In genomic region chr16:53756329-53756996, GRCh38 we compare ENCODE assay signal across 11 cellular contexts. TPM values are rescaled to one million over a fixed set of nuclear protein-coding genes. Genes with fewer than 3 reads are reported as not detected.
DNase-seq lines count a peak whose midpoint lies in the region; ATAC-seq and TF ChIP-seq lines count a peak whose summit lies in the region.
"Had no signal": no experiment of that assay in that cellular context is flagged by ENCODE, and none has a peak within 500 bp of the region (broad histone marks: within the 10 kb centered on the region; RNA-seq: fewer than 3 reads in every experiment).

No MANE protein-coding gene starts in this region.

- no peak overlapping the region for H3K4me3 ChIP-seq in LNCaP clone FGC (ENCODE audit: low read depth, low read length)
- H3K4me3 ChIP-seq in liver (ENCODE audit: low read depth in 1 of 3, low read length in 3 of 3): no peak overlapping the region
- H3K4me3 ChIP-seq in gastroesophageal sphincter: no peak overlapping the region
- H3K4me3 ChIP-seq: lower lobe of right lung had no signal

- no peak for ATAC-seq in gastroesophageal sphincter
- ATAC-seq: lower lobe of right lung had no signal

- H3K27ac Mint-ChIP-seq in MCF 10A (ENCODE audit: low read depth, unreplicated experiment): peak overlapping the region; percentile 64

- TF ChIP-seq CTCF in 22Rv1 (IDR thresholded peaks at IDR 0.05): no peak
- TF ChIP-seq CTCF in LNCaP clone FGC (IDR thresholded peaks at IDR 0.05; ENCODE audit: control insufficient read depth, extremely low read depth, insufficient read depth): no peak
- TF ChIP-seq CTCF in MCF 10A (IDR thresholded peaks at IDR 0.05; ENCODE audit: unreplicated experiment): no peak
- no peak for TF ChIP-seq CTCF in liver (IDR thresholded peaks at IDR 0.05; ENCODE audit: low read depth, low read length, missing input control)
- TF ChIP-seq CTCF in gastroesophageal sphincter (IDR thresholded peaks at IDR 0.05): no peak

- peaks cover 6 to 26% (median 7%) of the 10 kb centered on the region in 4 donors for H3K4me1 ChIP-seq in liver (ENCODE audit: control insufficient read depth in 4 of 4, insufficient read depth in 4 of 4, low read length in 3 of 4)
- H3K4me1 ChIP-seq in gastroesophageal sphincter: peaks cover 5 to 43% (median 7%) of the 10 kb centered on the region in 3 donors

- CTCF ChIA-PET in MCF 10A (lab: Yijun Ruan, JAX): interaction anchor here (0.6 to 4.9 kb wide), 6 partner anchors 13 to 1955 kb away, joined by 3 to 27 read pairs (median 5); no protein-coding TSS in a partner anchor

- BruUV-seq in MCF 10A (replicated peaks; lab: Mats Ljungman, UMichigan): no TSS peak

- H3K4me3 Mint-ChIP-seq in MCF 10A (ENCODE audit: unreplicated experiment): no peak overlapping the region

- DNase-seq in LNCaP clone FGC (ENCODE audit: low read depth) (peak; percentile 63), MCF 10A (ENCODE audit: unreplicated experiment) (no peak), DMS114 treated with DMSO at 0.1 percent for 48 hours (lab: John Stamatoyannopoulos, UW; ENCODE audit: unreplicated experiment) (no peak), SK-N-DZ (ENCODE audit: low spot score) (no peak), NCI-H1048 (lab: John Stamatoyannopoulos, UW) (no peak)
- DNase-seq: lower lobe of right lung; NCI-H2029; stimulated activated CD8-positive, alpha-beta memory T cell treated with anti-CD3 and anti-CD28 coated beads, Interleukin-4, amount 100 ng/mL, for 48 hours had no signal

- WGBS in liver: 59% methylated on average over 4 of the region's 4 CpGs
- 44 to 62% methylated on average over 4 of the region's 4 CpGs for WGBS in gastroesophageal sphincter (ENCODE audit: low coverage in 1 of 2), 2 donors

- TF ChIP-seq EP300 in gastroesophageal sphincter (IDR thresholded peaks at IDR 0.05): no peak

- peak overlapping the region in 1 of 2 donors; percentile 38 for H3K9ac ChIP-seq in liver (ENCODE audit: low read depth in 1 of 2, low read length in 2 of 2)

- intact Hi-C loops in MCF 10A (cut with micrococcal nuclease): no loop called here

- no peaks in the 10 kb centered on the region for H3K27me3 Mint-ChIP-seq in MCF 10A (ENCODE audit: insufficient read depth, unreplicated experiment)

- H3K36me3 ChIP-seq in liver (ENCODE audit: control insufficient read depth in 4 of 4, insufficient read depth in 3 of 4, low read depth in 1 of 4, low read length in 3 of 4): no peaks in the 10 kb centered on the region
- no peaks in the 10 kb centered on the region for H3K36me3 ChIP-seq in gastroesophageal sphincter
- H3K36me3 ChIP-seq: lower lobe of right lung had no signal

- H3K9me3 Mint-ChIP-seq in MCF 10A (ENCODE audit: unreplicated experiment): peaks cover 9% of the 10 kb centered on the region

- POLR2A ChIA-PET in MCF 10A (lab: Yijun Ruan, JAX): interaction anchor here (0.6 to 7.5 kb wide), 10 partner anchors 9 to 1632 kb away, joined by 3 to 64 read pairs (median 3); partner anchors contain the start of genes FTO and RPGRIP1L

- no peak for TF ChIP-seq POLR2A in gastroesophageal sphincter (IDR thresholded peaks at IDR 0.05)

- H3K27me3 ChIP-seq in liver (ENCODE audit: control insufficient read depth in 4 of 4, insufficient read depth in 4 of 4, low read length in 3 of 4): no peaks in the 10 kb centered on the region
- no peaks in the 10 kb centered on the region for H3K27me3 ChIP-seq in gastroesophageal sphincter

- H3K9me3 ChIP-seq in liver (ENCODE audit: control insufficient read depth in 4 of 4, low read length in 3 of 4): no peaks in the 10 kb centered on the region
- no peaks in the 10 kb centered on the region for H3K9me3 ChIP-seq in gastroesophageal sphincter
- H3K9me3 ChIP-seq: lower lobe of right lung had no signal

- H3K27ac ChIP-seq in 22Rv1: peak overlapping the region; percentile 94
- no peak overlapping the region for H3K27ac ChIP-seq in liver (ENCODE audit: low read depth in 1 of 2, low read length in 2 of 2)
- no peak overlapping the region for H3K27ac ChIP-seq in gastroesophageal sphincter
- H3K27ac ChIP-seq: lower lobe of right lung had no signal

- peaks cover 32% of the 10 kb centered on the region for H3K4me1 Mint-ChIP-seq in MCF 10A (ENCODE audit: insufficient read depth, unreplicated experiment)

- H3K36me3 Mint-ChIP-seq in MCF 10A (ENCODE audit: insufficient read depth, unreplicated experiment): peaks cover 15% of the 10 kb centered on the region

- no peak for TF ChIP-seq RAD21 in liver (IDR thresholded peaks at IDR 0.05)

TF ChIP-seq in liver, 16 proteins besides CTCF, POLR2A, EP300 and RAD21:
- TF ChIP-seq RXRA (IDR thresholded peaks at IDR 0.05): no peak
- TF ChIP-seq, protein P1, sequence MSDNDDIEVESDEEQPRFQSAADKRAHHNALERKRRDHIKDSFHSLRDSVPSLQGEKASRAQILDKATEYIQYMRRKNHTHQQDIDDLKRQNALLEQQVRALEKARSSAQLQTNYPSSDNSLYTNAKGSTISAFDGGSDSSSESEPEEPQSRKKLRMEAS (IDR thresholded peaks at IDR 0.05): peak; percentile 10
- TF ChIP-seq SP1 (IDR thresholded peaks at IDR 0.05): peak; percentile 10
- no peak for TF ChIP-seq HNF4G (IDR thresholded peaks at IDR 0.05)
- TF ChIP-seq FOXA2 (IDR thresholded peaks at IDR 0.05): peak; percentile 74
- TF ChIP-seq JUND (IDR thresholded peaks at IDR 0.05): peak in 1 of 2 donors; percentile 22
- TF ChIP-seq HNF4A (conservative IDR thresholded peaks at IDR 0.05): peak; percentile 17 to 53
- no peak for TF ChIP-seq EGR1 (IDR thresholded peaks at IDR 0.05; ENCODE audit: low read depth in 2 of 2)
- TF ChIP-seq FOXA1 (IDR thresholded peaks at IDR 0.05): peak; percentile 66
TF ChIP-seq in liver: peak in this region for 6.

RNA-seq across cellular contexts. Expression of gene FTO, which starts 52.5 kb away (rescaled TPM):
- total RNA-seq in MCF 10A (2022) (55.0 and 67.7 TPM in 2 replicates), liver (10 to 100 TPM; 29.3 to 54.2 TPM), gastroesophageal sphincter (100 to 1,000 TPM; 102 to 138 (median 130) TPM)
- polyA plus RNA-seq in liver: 10 to 100 TPM; 12.0 to 20.0 TPM
- 82.1 and 103 TPM in 2 replicates for polyA plus RNA-seq in SK-N-DZ (2014; cell fraction: cytosol; rRNA removed)
- polyA plus RNA-seq in SK-N-DZ (2014; cell fraction: nucleus; rRNA removed): 23.4 and 25.2 TPM in 2 replicates

RNA-seq across cellular contexts. Expression of gene RPGRIP1L, which starts 52.8 kb away (rescaled TPM):
- 13.4 and 17.3 TPM in 2 replicates for total RNA-seq in MCF 10A (2022)
- 1 to 10 TPM; 1.3 to 1.4 TPM for total RNA-seq in liver
- under 1 TPM; 0.46 to 0.53 TPM for polyA plus RNA-seq in liver
- polyA plus RNA-seq in SK-N-DZ (2014; cell fraction: cytosol; rRNA removed): 16.6 and 17.2 TPM in 2 replicates
- 23.6 and 28.3 TPM in 2 replicates for polyA plus RNA-seq in SK-N-DZ (2014; cell fraction: nucleus; rRNA removed)
- 1 to 10 TPM; 3.5 to 5.4 (median 4.8) TPM for total RNA-seq in gastroesophageal sphincter
